ENCODE assay signal across 11 cellular contexts in the genomic region with DNA sequence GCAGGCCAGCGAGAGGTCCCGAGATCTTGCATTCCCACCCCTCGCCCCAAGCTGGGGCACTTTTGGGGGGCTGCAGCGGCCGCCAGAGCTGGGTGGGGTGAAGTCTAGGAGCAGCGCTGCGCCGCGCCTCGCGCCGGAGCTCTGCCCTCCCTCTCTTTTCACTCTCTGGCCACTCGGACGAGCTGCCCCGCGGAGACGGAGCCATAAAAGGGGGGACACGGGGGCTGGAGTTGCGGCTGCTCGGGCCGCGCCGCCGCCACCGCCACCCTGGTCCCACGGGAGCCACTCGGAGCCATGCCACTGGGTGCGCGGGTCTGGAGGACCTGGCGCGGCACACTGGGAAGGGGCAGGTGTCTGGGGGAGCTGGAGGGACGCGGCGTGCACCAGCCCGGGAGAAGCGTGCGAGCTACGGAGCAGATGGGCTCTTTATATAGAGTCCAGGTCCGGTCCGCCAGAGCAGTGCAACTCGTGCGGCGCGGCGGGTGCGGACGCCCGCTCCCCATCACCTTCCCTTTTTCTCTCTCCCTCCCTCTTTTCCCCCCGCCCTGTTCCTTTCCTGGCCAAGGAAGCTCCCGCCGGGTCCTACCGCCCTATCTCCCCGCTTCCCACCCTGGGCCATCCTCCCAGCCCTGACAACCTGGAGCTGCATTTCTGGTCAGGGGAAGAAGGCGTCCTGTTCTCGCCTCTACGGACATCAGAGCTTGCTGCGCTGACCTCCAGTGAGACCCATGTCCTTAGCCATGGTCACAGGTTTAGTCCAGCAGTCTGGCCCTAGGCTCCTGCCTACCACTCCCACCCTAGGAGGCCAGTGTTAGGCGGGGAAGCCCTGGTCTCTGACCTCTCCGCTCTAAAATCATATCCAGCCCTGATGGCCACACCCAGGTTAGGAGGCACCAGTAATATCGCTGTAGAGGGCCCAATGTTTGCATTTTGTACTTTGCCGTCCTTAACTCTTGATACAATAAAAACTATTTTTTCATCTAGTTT. TPM values are rescaled to one million over a fixed set of nuclear protein-coding genes. Genes with fewer than 3 reads are reported as not detected.
A peak's percentile ranks its signal among the peaks of the same experiment; 100 is the strongest.
DNase-seq lines count a peak whose midpoint lies in the region; TF ChIP-seq lines count a peak whose summit lies in the region.
"Had no signal": no experiment of that assay in that cellular context is flagged by ENCODE, and none has a peak within 500 bp of the region (broad histone marks: within the 10 kb centered on the region; RNA-seq: fewer than 3 reads in every experiment).

No MANE protein-coding gene starts in this region.

- H3K4me1 ChIP-seq in spleen, result peaks cover 5 to 40% (median 20%) of the 10 kb centered on the region in 6 donors

- no peaks in the 10 kb centered on the region for H3K9me3 Mint-ChIP-seq in HFFc6

- CTCF ChIA-PET in GM10248 (lab: Yijun Ruan, JAX), result interaction anchor here (1.0 to 3.9 kb wide), 5 partner anchors 11 to 1571 kb away, joined by 3 to 18 read pairs (median 3); no protein-coding TSS in a partner anchor

- H3K4me3 ChIP-seq in brain microvascular endothelial cell (ENCODE audit: low read depth, low read length), result peak overlapping the region; percentile 70
- H3K4me3 ChIP-seq in spleen, result peak overlapping the region in 7 of 8 donors; percentile 9 to 59 (median 25)

- POLR2A ChIA-PET in GM10248 (lab: Yijun Ruan, JAX), result no interaction called here

- no peaks in the 10 kb centered on the region for H3K36me3 ChIP-seq in brain microvascular endothelial cell (replicated peaks)
- H3K36me3 ChIP-seq in spleen, result no peaks in the 10 kb centered on the region

- H3K27ac ChIP-seq in brain microvascular endothelial cell (peak overlapping the region; percentile 13), spleen (no peak overlapping the region)

- TF ChIP-seq CTCF in HFFc6 (IDR thresholded peaks at IDR 0.05) (no peak), brain microvascular endothelial cell (IDR thresholded peaks at IDR 0.05; ENCODE audit: low read depth, low read length, missing control alignments) (no peak), spleen (IDR thresholded peaks at IDR 0.05 in 8 of 11, conservative IDR thresholded peaks at IDR 0.05 in 3 of 11) (no peak), GM10248 (IDR thresholded peaks at IDR 0.05; ENCODE audit: control extremely low read depth, extremely low read depth, low read depth, missing control alignments) (no peak)

- intact Hi-C loops in spleen (cut with DNase I; ENCODE audit: low total_unique reads), result no loop called here

- no peak for TF ChIP-seq POLR2A in spleen (IDR thresholded peaks at IDR 0.05)

- in situ Hi-C loops in brain microvascular endothelial cell (cut with HindIII; ENCODE audit: low pct_ligation_motif_present, low sequenced_read_pairs), result loop anchor here (25.0 kb wide), 2 partner anchors 777 to 1527 kb away; no protein-coding TSS in a partner anchor

- H3K4me3 Mint-ChIP-seq in HFFc6, result peak overlapping the region; percentile 82

- H3K4me1 Mint-ChIP-seq in HFFc6 (ENCODE audit: low read depth), result peaks cover 45% of the 10 kb centered on the region

- H3K36me3 Mint-ChIP-seq in HFFc6 (ENCODE audit: low read depth), result peaks cover 5% of the 10 kb centered on the region; the same call in 1 of the 2 replicates

- H3K9me3 ChIP-seq in spleen, result peaks cover 0 to 3% (median 0%) of the 10 kb centered on the region in 8 donors

- H3K27ac Mint-ChIP-seq in HFFc6, result no peak overlapping the region

- H3K27me3 Mint-ChIP-seq in HFFc6 (ENCODE audit: insufficient read depth), result peaks cover 22% of the 10 kb centered on the region

- no peaks in the 10 kb centered on the region for H3K27me3 ChIP-seq in brain microvascular endothelial cell (replicated peaks)
- peaks cover 11 to 81% (median 52%) of the 10 kb centered on the region in 7 donors for H3K27me3 ChIP-seq in spleen (replicated peaks in 1 of 7)

- DNase-seq in HFFc6 (no peak), brain microvascular endothelial cell (no peak), islet precursor cell (peak; percentile 69), spleen (no peak), Kasumi-1 (lab: John Stamatoyannopoulos, UW) (no peak), cerebellum (ENCODE audit: low spot score) (no peak), epidermal melanocyte (ENCODE audit: insufficient read length, low spot score) (no peak), GM10248 (ENCODE audit: extremely low spot score) (no peak)
- DNase-seq: stimulated activated CD4-positive, alpha-beta T cell treated with anti-CD3 and anti-CD28 coated beads, Interleukin-4, amount 100 ng/mL, for 1 hour had no signal

- WGBS in spleen, 5 donors, result 5 to 13% (median 6%) methylated on average over 41 to 61 of the region's 61 CpGs

RNA-seq across cellular contexts. Expression of a gene that starts 0.9 kb away (rescaled TPM):
- under 1 TPM; 0.14 to 0.87 (median 0.18) TPM for total RNA-seq in HFFc6 (2021; fragmentation: NEBNext Ultra II Directional; extraction: Animal tissue kit (Norgen Biotek cat#: 25700))
- total RNA-seq in spleen (under 1 TPM in 3 of 7 donors, not detected in 4; 0.16 to 0.39 (median 0.20) TPM), cerebellum (2.3 TPM)
- polyA plus RNA-seq in spleen, result not detected
- total RNA-seq: HT-29; T-helper 2 cell treated with Interferon-gamma antibody and Interleukin-4, amounts not matched to agents 100 ng/mL and 5 ng/mL, for 36 hours had no signal
